In the genomic region with DNA sequence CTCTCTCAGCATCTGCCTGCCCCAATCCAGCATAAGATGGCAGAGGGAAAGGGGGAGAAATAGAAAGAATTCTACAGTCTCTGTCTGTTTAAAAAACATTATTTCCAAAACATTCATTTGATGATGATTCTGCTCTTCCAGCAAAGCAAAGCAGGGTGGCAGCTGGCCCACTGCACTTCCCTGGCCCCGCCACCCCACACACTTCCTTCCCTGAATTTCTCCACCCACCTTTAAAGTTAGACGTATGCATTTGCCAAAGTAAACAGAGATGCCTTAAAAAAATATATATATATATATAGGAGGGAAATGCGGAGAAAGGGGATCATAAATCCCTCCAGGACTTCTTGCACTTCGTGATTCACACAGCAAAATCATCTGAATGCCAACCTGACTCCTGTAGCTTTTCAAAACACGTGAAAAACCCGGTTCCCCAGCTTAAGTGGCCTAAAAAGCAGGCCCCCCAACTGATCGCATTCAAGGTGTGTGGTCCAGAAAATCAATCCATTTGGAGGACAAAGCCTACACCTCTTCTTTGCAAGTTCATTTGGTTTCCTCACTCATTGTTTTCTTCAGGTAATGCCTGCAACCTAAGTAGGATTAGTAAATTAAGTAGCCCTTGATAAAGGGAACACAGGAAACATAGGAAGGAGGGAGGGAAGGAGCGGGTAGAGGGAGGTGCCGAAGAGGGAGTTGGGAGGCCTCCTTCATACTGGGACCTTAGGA, we compare ENCODE assay signal across 27 cellular contexts.
DNase-seq lines count a peak whose midpoint lies in the region; ATAC-seq and TF ChIP-seq lines count a peak whose summit lies in the region.
"Had no signal": no experiment of that assay in that cellular context is flagged by ENCODE, and none has a peak within 500 bp of the region (broad histone marks: within the 10 kb centered on the region; RNA-seq: fewer than 3 reads in every experiment).

No MANE protein-coding gene starts in this region.

- H3K14ac ChIP-seq in H9 (ENCODE audit: insufficient read depth, low read length) = no peak overlapping the region

- H2BK120ac ChIP-seq in H9 (ENCODE audit: low read depth, low read length, poor library complexity, severe bottlenecking) = no peak overlapping the region

- H4K91ac ChIP-seq in H9 (ENCODE audit: insufficient read length, low read depth, low read length) = no peak overlapping the region

- H3K9me3 ChIP-seq in H9 (ENCODE audit: control insufficient read depth, low read depth, low read length) (no peaks in the 10 kb centered on the region), iPS DF 6.9 (ENCODE audit: control insufficient read depth, insufficient read depth, low read length) (no peaks in the 10 kb centered on the region)
- H3K9me3 ChIP-seq: prostate gland, SJCRH30, spleen, tibial nerve had no signal

- POLR2A ChIA-PET in WTC11 (lab: Charles Lee) = no interaction called here

- H2BK15ac ChIP-seq in H9 (ENCODE audit: low read depth, low read length) = no peak overlapping the region

- no CpG with 5 or more reads among the region's 9 CpGs for WGBS in H9 (ENCODE audit: extremely low coverage, insufficient read length, low lambda C conversion rate)
- no CpG with 5 or more reads among the region's 9 CpGs for WGBS in iPS DF 6.9 (ENCODE audit: insufficient coverage, insufficient read length)

- H3K36me3 ChIP-seq in iPS DF 6.9 (ENCODE audit: control insufficient read depth, insufficient read depth, low read length) = no peaks in the 10 kb centered on the region
- H3K36me3 ChIP-seq: prostate gland, SJCRH30, spleen, tibial nerve had no signal

- H3K27me3 Mint-ChIP-seq in H9 (ENCODE audit: low read depth) (no peaks in the 10 kb centered on the region), WTC11 (ENCODE audit: low read depth) (no peaks in the 10 kb centered on the region)
- peaks cover 31 to 32% of the 10 kb centered on the region in 2 donors for H3K27me3 Mint-ChIP-seq in natural killer cell treated with Interleukin-12 subunit alpha and Interleukin-12 subunit beta and Interleukin-15 and Interleukin-18, amount 100 ng/mL, for 72 hours

- no peaks in the 10 kb centered on the region for H3K9me3 Mint-ChIP-seq in H9
- no peaks in the 10 kb centered on the region for H3K9me3 Mint-ChIP-seq in WTC11
- H3K9me3 Mint-ChIP-seq in natural killer cell treated with Interleukin-12 subunit alpha and Interleukin-12 subunit beta and Interleukin-15 and Interleukin-18, amount 100 ng/mL, for 72 hours = no peaks in the 10 kb centered on the region
- H3K9me3 Mint-ChIP-seq: activated CD4-positive, alpha-beta T cell treated with anti-CD3 and anti-CD28 coated beads, Interleukin-2, amount 10 ng/mL, durations not matched to agents 7 days and 5 days; activated naive CD8-positive, alpha-beta T cell treated with anti-CD3 and anti-CD28 coated beads, Interleukin-2, amount 50 U/mL, for 24 hours; activated T-helper 17 cell treated with anti-CD3 and anti-CD28 coated beads, Interleukin-2, amount 50 U/mL, for 72 hours; neural crest cell; stimulated activated naive CD8-positive, alpha-beta T cell treated with anti-CD3 and anti-CD28 coated beads, Interleukin-15, Interleukin-2, amounts not matched to agents 100 ng/mL and 50 ng/mL, for 24 hours had no signal

- H3K9ac ChIP-seq in H9 (ENCODE audit: extremely low read depth, insufficient read length, low read length) = no peak overlapping the region

- peak overlapping the region; percentile 67 for H3K4me2 ChIP-seq in H9 (ENCODE audit: insufficient read depth, insufficient read length, low read length)
- H3K4me2 ChIP-seq: hepatocyte, PC-9 had no signal

- no peak overlapping the region for H4K5ac ChIP-seq in H9 (ENCODE audit: insufficient read length, low read depth, low read length)

- peak overlapping the region; percentile 20 to 96 (median 85); a peak in 6 of 7 replicates for H3K27ac Mint-ChIP-seq in H9
- peak overlapping the region; percentile 88 for H3K27ac Mint-ChIP-seq in WTC11
- H3K27ac Mint-ChIP-seq in natural killer cell treated with Interleukin-12 subunit alpha and Interleukin-12 subunit beta and Interleukin-15 and Interleukin-18, amount 100 ng/mL, for 72 hours = no peak overlapping the region
- H3K27ac Mint-ChIP-seq: activated CD4-positive, alpha-beta T cell treated with anti-CD3 and anti-CD28 coated beads, Interleukin-2, amount 10 ng/mL, durations not matched to agents 7 days and 5 days; activated naive CD8-positive, alpha-beta T cell treated with anti-CD3 and anti-CD28 coated beads, Interleukin-2, amount 50 U/mL, for 24 hours; activated T-helper 17 cell treated with anti-CD3 and anti-CD28 coated beads, Interleukin-2, amount 50 U/mL, for 72 hours; B cell; stimulated activated naive CD8-positive, alpha-beta T cell treated with anti-CD3 and anti-CD28 coated beads, Interleukin-15, Interleukin-2, amounts not matched to agents 100 ng/mL and 50 ng/mL, for 24 hours; T-helper 17 cell had no signal

- H3K4me1 Mint-ChIP-seq in H9 = peaks cover 37 to 48% of the 10 kb centered on the region in 2 experiments
- peaks cover 52% of the 10 kb centered on the region for H3K4me1 Mint-ChIP-seq in WTC11
- peaks cover 2 to 6% of the 10 kb centered on the region in 2 donors for H3K4me1 Mint-ChIP-seq in natural killer cell treated with Interleukin-12 subunit alpha and Interleukin-12 subunit beta and Interleukin-15 and Interleukin-18, amount 100 ng/mL, for 72 hours (ENCODE audit: low read depth in 2 of 2)

- H3K79me1 ChIP-seq in H9 (ENCODE audit: insufficient read depth, low read depth, low read length, poor library complexity, severe bottlenecking) = no peaks in the 10 kb centered on the region

- no peak overlapping the region for H2BK12ac ChIP-seq in H9 (ENCODE audit: insufficient read length, low read depth, low read length)

- H4K8ac ChIP-seq in H9 (replicated peaks; ENCODE audit: insufficient read length, low read depth, low read length) = no peak overlapping the region

- no peak overlapping the region for H3T11ph ChIP-seq in H9 (ENCODE audit: low read length)

- H2AK5ac ChIP-seq in H9 (ENCODE audit: insufficient read length, low read length) = no peak overlapping the region

- H3K18ac ChIP-seq in H9 (ENCODE audit: insufficient read length, low read depth, low read length) = no peak overlapping the region

- H4K20me1 ChIP-seq in H9 (ENCODE audit: control insufficient read depth, insufficient read depth, insufficient read length) = no peaks in the 10 kb centered on the region

- no peaks in the 10 kb centered on the region for H3K27me3 ChIP-seq in H9 (ENCODE audit: insufficient read depth, low read length)
- no peaks in the 10 kb centered on the region for H3K27me3 ChIP-seq in iPS DF 6.9 (ENCODE audit: control insufficient read depth, insufficient read depth, low read length)
- H3K27me3 ChIP-seq: hepatocyte, SJCRH30, tibial nerve had no signal

- H3K36me3 Mint-ChIP-seq in H9 (ENCODE audit: insufficient read depth in 1 of 3, low read depth in 3 of 3) = no peaks in the 10 kb centered on the region
- H3K36me3 Mint-ChIP-seq in WTC11 = no peaks in the 10 kb centered on the region
- H3K36me3 Mint-ChIP-seq in natural killer cell treated with Interleukin-12 subunit alpha and Interleukin-12 subunit beta and Interleukin-15 and Interleukin-18, amount 100 ng/mL, for 72 hours = no peaks in the 10 kb centered on the region

- H3K56ac ChIP-seq in H9 (ENCODE audit: insufficient read length, low read depth, low read length) = no peak overlapping the region

- H3K23me2 ChIP-seq in H9 (ENCODE audit: insufficient read length, low read depth, low read length, poor library complexity, severe bottlenecking) = no peaks in the 10 kb centered on the region

- no peak overlapping the region for H3K4me3 ChIP-seq in iPS DF 6.9 (ENCODE audit: low read length)
- H3K4me3 ChIP-seq: hepatocyte, PC-9, prostate gland, SJCRH30, spleen, tibial nerve had no signal

- no peak for TF ChIP-seq CTCF in H9 (conservative IDR thresholded peaks at IDR 0.05)
- no peak for TF ChIP-seq CTCF in WTC11 (IDR thresholded peaks at IDR 0.05)

- no peak overlapping the region for H3K23ac ChIP-seq in H9 (ENCODE audit: insufficient read length, low read depth, low read length)

- no peak overlapping the region for H2AFZ ChIP-seq in H9 (ENCODE audit: low read length)
- H2AFZ ChIP-seq: hepatocyte, PC-9 had no signal

- H2BK5ac ChIP-seq in H9 (ENCODE audit: insufficient read length, low read length) = no peak overlapping the region

- H3K4me3 Mint-ChIP-seq in H9 (peak overlapping the region; percentile 5 to 66; a peak in 3 of 5 replicates), WTC11 (peak overlapping the region; percentile 59)
- H3K4me3 Mint-ChIP-seq in natural killer cell treated with Interleukin-12 subunit alpha and Interleukin-12 subunit beta and Interleukin-15 and Interleukin-18, amount 100 ng/mL, for 72 hours = no peak overlapping the region
- H3K4me3 Mint-ChIP-seq: activated CD4-positive, alpha-beta T cell treated with anti-CD3 and anti-CD28 coated beads, Interleukin-2, amount 10 ng/mL, durations not matched to agents 7 days and 5 days; activated naive CD8-positive, alpha-beta T cell treated with anti-CD3 and anti-CD28 coated beads, Interleukin-2, amount 50 U/mL, for 24 hours; activated T-helper 17 cell treated with anti-CD3 and anti-CD28 coated beads, Interleukin-2, amount 50 U/mL, for 72 hours; B cell; neural crest cell; stimulated activated naive CD8-positive, alpha-beta T cell treated with anti-CD3 and anti-CD28 coated beads, Interleukin-15, Interleukin-2, amounts not matched to agents 100 ng/mL and 50 ng/mL, for 24 hours; T-helper 17 cell had no signal

- H3K4me1 ChIP-seq in H9 (ENCODE audit: insufficient read depth, low read length) (peaks cover 5% of the 10 kb centered on the region; the same call in 1 of the 2 replicates), iPS DF 6.9 (ENCODE audit: control insufficient read depth, insufficient read depth, low read length) (no peaks in the 10 kb centered on the region; the same call in 1 of the 2 replicates)
- H3K4me1 ChIP-seq: prostate gland had no signal

- no peak overlapping the region for H2BK20ac ChIP-seq in H9 (ENCODE audit: low read depth, low read length, poor library complexity, severe bottlenecking)

- H3K27ac ChIP-seq in H9 (ENCODE audit: insufficient read length, low read depth, low read length) = no peak overlapping the region
- no peak overlapping the region for H3K27ac ChIP-seq in iPS DF 6.9 (ENCODE audit: low read length)
- H3K27ac ChIP-seq: hepatocyte, PC-9, prostate gland, SJCRH30, spleen, tibial nerve had no signal

- peak; percentile 36 for DNase-seq in H9
- DNase-seq in WTC11 (ENCODE audit: low spot score) = peak; percentile 25
- peak; percentile 31 for DNase-seq in iPS DF 6.9 (ENCODE audit: low read depth, low spot score)
- peak; percentile 1 for DNase-seq in pulmonary artery endothelial cell (ENCODE audit: low read depth, low spot score)
- DNase-seq in natural killer cell treated with Interleukin-12 subunit alpha and Interleukin-12 subunit beta and Interleukin-15 and Interleukin-18, amount 100 ng/mL, for 72 hours (ENCODE audit: low spot score) = no peak
- no peak for DNase-seq in NK-92 (lab: John Stamatoyannopoulos, UW; ENCODE audit: unreplicated experiment)
- DNase-seq: activated CD4-positive, alpha-beta T cell treated with anti-CD3 and anti-CD28 coated beads, Interleukin-2, amount 10 ng/mL, durations not matched to agents 7 days and 5 days; activated naive CD8-positive, alpha-beta T cell treated with anti-CD3 and anti-CD28 coated beads, Interleukin-2, amount 50 U/mL, for 24 hours; Calu3; left cardiac atrium; midbrain; NCI-H1436; NCI-H2171; PC-9; SJCRH30; spleen; stimulated activated CD4-positive, alpha-beta T cell treated with anti-CD3 and anti-CD28 coated beads, Interleukin-4, amount 100 ng/mL, for 24 hours; T-helper 17 cell had no signal

- H3K4ac ChIP-seq in H9 (ENCODE audit: low read depth, low read length) = no peak overlapping the region

- peak; percentile 84 for ATAC-seq in WTC11
- ATAC-seq in natural killer cell treated with Interleukin-12 subunit alpha and Interleukin-12 subunit beta and Interleukin-15 and Interleukin-18, amount 100 ng/mL, for 72 hours = no peak
- no peak for ATAC-seq in GM19467 (IDR thresholded peaks at IDR 0.05; ENCODE audit: unreplicated experiment)
- ATAC-seq: activated naive CD8-positive, alpha-beta T cell treated with anti-CD3 and anti-CD28 coated beads, Interleukin-2, amount 50 U/mL, for 24 hours; activated T-helper 17 cell treated with anti-CD3 and anti-CD28 coated beads, Interleukin-2, amount 50 U/mL, for 72 hours; HepG2; left cardiac atrium; T-helper 17 cell had no signal

- CTCF ChIA-PET in WTC11 (lab: Charles Lee) = no interaction called here

- no peaks in the 10 kb centered on the region for H3K79me2 ChIP-seq in H9 (ENCODE audit: insufficient read depth, low read length)
- H3K79me2 ChIP-seq: hepatocyte had no signal

Comparison
In these comparisons a context has a peak if more than half of its experiments do, and no peak if none do; other contexts are left out.
1. DNase-seq: peak in H9 (single experiment), WTC11 (single experiment), iPS DF 6.9 (single experiment) and pulmonary artery endothelial cell (single experiment); none in natural killer cell treated with Interleukin-12 subunit alpha and Interleukin-12 subunit beta and Interleukin-15 and Interleukin-18, amount 100 ng/mL, for 72 hours (single experiment) and NK-92 (single experiment).
2. H3K27ac Mint-ChIP-seq: peak in H9 (3 of 3) and WTC11 (single experiment); none in natural killer cell treated with Interleukin-12 subunit alpha and Interleukin-12 subunit beta and Interleukin-15 and Interleukin-18, amount 100 ng/mL, for 72 hours (0 of 2).